ENCODE assay signal across 23 cellular contexts in the genomic region with DNA sequence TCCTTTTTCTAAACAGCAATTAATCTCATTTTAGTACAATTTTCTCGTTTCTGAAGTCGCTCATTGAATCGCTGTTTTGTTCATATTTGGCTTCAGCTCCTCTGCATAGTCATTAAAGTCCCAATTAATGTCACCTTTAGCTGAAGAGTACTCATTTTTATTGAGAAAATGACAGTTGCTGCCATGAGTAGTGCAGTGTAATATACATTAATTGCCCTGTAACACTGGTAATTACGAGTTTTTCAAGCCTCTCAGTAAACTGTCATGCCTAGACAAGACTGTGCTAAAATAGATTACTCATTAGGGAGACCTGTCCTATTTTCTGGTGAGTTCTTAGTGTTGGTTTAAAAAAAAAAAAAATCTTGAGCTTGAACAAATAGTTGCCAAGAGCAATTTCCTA.
DNase-seq lines count a peak whose midpoint lies in the region; ATAC-seq, FAIRE-seq and TF ChIP-seq lines count a peak whose summit lies in the region.
"Had no signal": no experiment of that assay in that cellular context is flagged by ENCODE, and none has a peak within 500 bp of the region (broad histone marks: within the 10 kb centered on the region; RNA-seq: fewer than 3 reads in every experiment).

No MANE protein-coding gene starts in this region.

- POLR2A ChIA-PET in HEK293 (lab: Yijun Ruan, JAX) = no interaction called here

- no peak for FAIRE-seq in kidney (lab: Jason Lieb, UNC)

- H3K27ac Mint-ChIP-seq in CD14-positive monocyte = no peak overlapping the region
- H3K27ac Mint-ChIP-seq: activated CD4-positive, alpha-beta T cell treated with anti-CD3 and anti-CD28 coated beads, Interleukin-2, amount 10 ng/mL, durations not matched to agents 24 days and 14 days; activated naive CD8-positive, alpha-beta T cell treated with anti-CD3 and anti-CD28 coated beads, Interleukin-2, amount 50 U/mL, for 24 hours; activated T-cell treated with anti-CD3 and anti-CD28 coated beads, Interleukin-2, amount 50 U/mL, for 24 hours; naive B cell had no signal

- H3K9ac ChIP-seq in kidney (ENCODE audit: low read length in 2 of 2) = no peak overlapping the region

- peaks cover 4 to 16% (median 12%) of the 10 kb centered on the region in 7 donors for H3K9me3 Mint-ChIP-seq in CD14-positive monocyte

- H3K36me3 ChIP-seq in HEK293 (ENCODE audit: control insufficient read depth in 2 of 2, insufficient read depth in 1 of 2, low read length in 2 of 2) = no peaks in the 10 kb centered on the region
- no peaks in the 10 kb centered on the region for H3K36me3 ChIP-seq in kidney (ENCODE audit: control insufficient read depth in 1 of 2, insufficient read depth in 2 of 2, low read length in 2 of 2)
- H3K36me3 ChIP-seq: vagina had no signal

- H3K4me3 Mint-ChIP-seq in CD14-positive monocyte = no peak overlapping the region
- H3K4me3 Mint-ChIP-seq: activated CD4-positive, alpha-beta T cell treated with anti-CD3 and anti-CD28 coated beads, Interleukin-2, amount 10 ng/mL, durations not matched to agents 24 days and 14 days; activated naive CD8-positive, alpha-beta T cell treated with anti-CD3 and anti-CD28 coated beads, Interleukin-2, amount 50 U/mL, for 24 hours; activated T-cell treated with anti-CD3 and anti-CD28 coated beads, Interleukin-2, amount 50 U/mL, for 24 hours; naive B cell had no signal

- no peak for TF ChIP-seq CTCF in HEK293 (tag by site-specific recombination; IDR thresholded peaks at IDR 0.05)
- TF ChIP-seq CTCF in epithelial cell of esophagus (IDR thresholded peaks at IDR 0.05; ENCODE audit: insufficient read depth, low read depth, low read length, missing control alignments) = no peak
- no peak for TF ChIP-seq CTCF in CD14-positive monocyte (IDR thresholded peaks at IDR 0.05)
- no peak for TF ChIP-seq CTCF in kidney (IDR thresholded peaks at IDR 0.05; ENCODE audit: borderline replicate concordance, extremely low read depth, insufficient read depth)

- H3K27ac ChIP-seq in HEK293 (ENCODE audit: extremely low read depth, low read depth, low read length) (no peak overlapping the region), kidney (ENCODE audit: low read depth in 2 of 2, low read length in 2 of 2) (no peak overlapping the region)
- H3K27ac ChIP-seq: dorsolateral prefrontal cortex, left ventricle myocardium inferior, vagina, VCaP had no signal

- H3K27me3 Mint-ChIP-seq in CD14-positive monocyte (ENCODE audit: low read depth in 3 of 3) = no peaks in the 10 kb centered on the region
- H3K27me3 Mint-ChIP-seq: activated CD4-positive, alpha-beta T cell treated with anti-CD3 and anti-CD28 coated beads, Interleukin-2, amount 10 ng/mL, durations not matched to agents 24 days and 14 days; activated naive CD8-positive, alpha-beta T cell treated with anti-CD3 and anti-CD28 coated beads, Interleukin-2, amount 50 U/mL, for 24 hours; activated T-cell treated with anti-CD3 and anti-CD28 coated beads, Interleukin-2, amount 50 U/mL, for 24 hours; naive B cell had no signal

- ATAC-seq in GM21786 (IDR thresholded peaks at IDR 0.05; ENCODE audit: unreplicated experiment) = no peak
- ATAC-seq: activated naive CD8-positive, alpha-beta T cell treated with anti-CD3 and anti-CD28 coated beads, Interleukin-2, amount 50 U/mL, for 24 hours; Panc1; stimulated activated naive CD8-positive, alpha-beta T cell treated with anti-CD3 and anti-CD28 coated beads, Interleukin-15, Interleukin-2, amounts not matched to agents 100 U/mL and 50 U/mL, for 24 hours had no signal

- H3K9me3 ChIP-seq in HEK293 (ENCODE audit: control insufficient read depth, insufficient read depth, low read depth, low read length) = no peaks in the 10 kb centered on the region
- peaks cover 0 to 3% of the 10 kb centered on the region in 2 donors for H3K9me3 ChIP-seq in kidney (ENCODE audit: control insufficient read depth in 1 of 2, low read length in 2 of 2)
- H3K9me3 ChIP-seq: left ventricle myocardium inferior, vagina had no signal

- intact Hi-C loops in CD14-positive monocyte (cut with micrococcal nuclease) (no loop called here), kidney (cut with DNase I) (no loop called here)

- H3K4me1 ChIP-seq in HEK293 (ENCODE audit: control insufficient read depth, insufficient read depth, low read length) = no peaks in the 10 kb centered on the region
- no peaks in the 10 kb centered on the region for H3K4me1 ChIP-seq in kidney (ENCODE audit: control insufficient read depth in 1 of 2, insufficient read depth in 1 of 2, low read depth in 1 of 2, low read length in 2 of 2)
- H3K4me1 ChIP-seq: vagina had no signal

- CTCF ChIA-PET in HEK293 (lab: Yijun Ruan, JAX) = no interaction called here

- DNase-seq in NCI-H1436 (lab: John Stamatoyannopoulos, UW) (peak; percentile 89), NCI-H69 (lab: John Stamatoyannopoulos, UW) (peak; percentile 99), epithelial cell of esophagus (ENCODE audit: low read depth) (peak; percentile 79), CD14-positive monocyte (ENCODE audit: low spot score) (no peak), kidney (no peak)
- no peak for DNase-seq in NK-92 treated with Interleukin-12 subunit alpha and Interleukin-12 subunit beta, amount 100 ng/mL, for 24 hours (lab: John Stamatoyannopoulos, UW)
- DNase-seq: activated CD4-positive, alpha-beta T cell treated with anti-CD3 and anti-CD28 coated beads, Interleukin-2, amount 10 ng/mL, durations not matched to agents 24 days and 14 days; activated naive CD8-positive, alpha-beta T cell treated with anti-CD3 and anti-CD28 coated beads, Interleukin-2, amount 50 U/mL, for 24 hours; activated T-cell treated with anti-CD3 and anti-CD28 coated beads, Interleukin-2, amount 50 U/mL, for 24 hours; dorsolateral prefrontal cortex; Kasumi-1; left ventricle myocardium inferior; naive B cell; NCI-H226; occipital lobe; SHP77 treated with DMSO at 0.1 percent for 48 hours; stimulated activated naive CD8-positive, alpha-beta T cell treated with anti-CD3 and anti-CD28 coated beads, Interleukin-15, Interleukin-2, amounts not matched to agents 100 U/mL and 50 U/mL, for 24 hours; T-helper 9 cell had no signal

- no peaks in the 10 kb centered on the region for H3K4me1 Mint-ChIP-seq in CD14-positive monocyte
- H3K4me1 Mint-ChIP-seq: activated CD4-positive, alpha-beta T cell treated with anti-CD3 and anti-CD28 coated beads, Interleukin-2, amount 10 ng/mL, durations not matched to agents 24 days and 14 days; activated naive CD8-positive, alpha-beta T cell treated with anti-CD3 and anti-CD28 coated beads, Interleukin-2, amount 50 U/mL, for 24 hours; naive B cell had no signal

- H3K4me3 ChIP-seq in HEK293 (ENCODE audit: low read depth, low read length) = no peak overlapping the region
- no peak overlapping the region for H3K4me3 ChIP-seq in epithelial cell of esophagus (ENCODE audit: low read length)
- H3K4me3 ChIP-seq in kidney (ENCODE audit: low read length in 2 of 2) = no peak overlapping the region
- H3K4me3 ChIP-seq: dorsolateral prefrontal cortex, left ventricle myocardium inferior, vagina had no signal

- H3K36me3 Mint-ChIP-seq in CD14-positive monocyte = no peaks in the 10 kb centered on the region

TF ChIP-seq in HEK293, 187 proteins besides CTCF, POLR2A, EP300 and RAD21 (continues in another document):
- TF ChIP-seq ZNF561 (tag by site-specific recombination; IDR thresholded peaks at IDR 0.05; ENCODE audit: borderline replicate concordance) = no peak
- 0 out of 2 replicates have a peak, but pooled peaks have one; percentile 23 for TF ChIP-seq IKZF3 (tag by site-specific recombination; IDR thresholded peaks at IDR 0.05)
- TF ChIP-seq OSR2 (tag by site-specific recombination; IDR thresholded peaks at IDR 0.05) = peak; percentile 82
- TF ChIP-seq YY2 (tag by site-specific recombination; IDR thresholded peaks at IDR 0.05) = no peak
- TF ChIP-seq ZNF677 (tag by site-specific recombination; IDR thresholded peaks at IDR 0.05) = no peak
- TF ChIP-seq FEZF1 (tag by site-specific recombination; IDR thresholded peaks at IDR 0.05) = 0 out of 2 replicates have a peak, but pooled peaks have one; percentile 40
- TF ChIP-seq, protein P1, sequence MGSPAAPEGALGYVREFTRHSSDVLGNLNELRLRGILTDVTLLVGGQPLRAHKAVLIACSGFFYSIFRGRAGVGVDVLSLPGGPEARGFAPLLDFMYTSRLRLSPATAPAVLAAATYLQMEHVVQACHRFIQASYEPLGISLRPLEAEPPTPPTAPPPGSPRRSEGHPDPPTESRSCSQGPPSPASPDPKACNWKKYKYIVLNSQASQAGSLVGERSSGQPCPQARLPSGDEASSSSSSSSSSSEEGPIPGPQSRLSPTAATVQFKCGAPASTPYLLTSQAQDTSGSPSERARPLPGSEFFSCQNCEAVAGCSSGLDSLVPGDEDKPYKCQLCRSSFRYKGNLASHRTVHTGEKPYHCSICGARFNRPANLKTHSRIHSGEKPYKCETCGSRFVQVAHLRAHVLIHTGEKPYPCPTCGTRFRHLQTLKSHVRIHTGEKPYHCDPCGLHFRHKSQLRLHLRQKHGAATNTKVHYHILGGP (tag by site-specific recombination; IDR thresholded peaks at IDR 0.05) = 0 out of 2 replicates have a peak, but pooled peaks have one; percentile 18
- TF ChIP-seq, protein P2, sequence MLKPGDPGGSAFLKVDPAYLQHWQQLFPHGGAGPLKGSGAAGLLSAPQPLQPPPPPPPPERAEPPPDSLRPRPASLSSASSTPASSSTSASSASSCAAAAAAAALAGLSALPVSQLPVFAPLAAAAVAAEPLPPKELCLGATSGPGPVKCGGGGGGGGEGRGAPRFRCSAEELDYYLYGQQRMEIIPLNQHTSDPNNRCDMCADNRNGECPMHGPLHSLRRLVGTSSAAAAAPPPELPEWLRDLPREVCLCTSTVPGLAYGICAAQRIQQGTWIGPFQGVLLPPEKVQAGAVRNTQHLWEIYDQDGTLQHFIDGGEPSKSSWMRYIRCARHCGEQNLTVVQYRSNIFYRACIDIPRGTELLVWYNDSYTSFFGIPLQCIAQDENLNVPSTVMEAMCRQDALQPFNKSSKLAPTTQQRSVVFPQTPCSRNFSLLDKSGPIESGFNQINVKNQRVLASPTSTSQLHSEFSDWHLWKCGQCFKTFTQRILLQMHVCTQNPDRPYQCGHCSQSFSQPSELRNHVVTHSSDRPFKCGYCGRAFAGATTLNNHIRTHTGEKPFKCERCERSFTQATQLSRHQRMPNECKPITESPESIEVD (tag by site-specific recombination; IDR thresholded peaks at IDR 0.05) = peak; percentile 85
- no peak for TF ChIP-seq ZNF19 (tag by site-specific recombination; IDR thresholded peaks at IDR 0.05; ENCODE audit: low read depth)
- TF ChIP-seq ZNF114 (tag by site-specific recombination; IDR thresholded peaks at IDR 0.05) = no peak
- peak; percentile 99 for TF ChIP-seq SP7 (tag by site-specific recombination; IDR thresholded peaks at IDR 0.05)

Comparison
In these comparisons a context has a peak if more than half of its experiments do, and no peak if none do; other contexts are left out.
1. DNase-seq: peak in NCI-H1436 (single experiment), NCI-H69 (single experiment) and epithelial cell of esophagus (single experiment); none in NK-92 treated with Interleukin-12 subunit alpha and Interleukin-12 subunit beta, amount 100 ng/mL, for 24 hours (single experiment), CD14-positive monocyte (single experiment) and kidney (single experiment).